Comparison of ENCODE assay signal across 16 cellular contexts in genomic region chr6:145508107-145508506, GRCh38.
DNase-seq lines count a peak whose midpoint lies in the region; ATAC-seq, FAIRE-seq and TF ChIP-seq lines count a peak whose summit lies in the region.
"Had no signal": no experiment of that assay in that cellular context is flagged by ENCODE, and none has a peak within 500 bp of the region (broad histone marks: within the 10 kb centered on the region; RNA-seq: fewer than 3 reads in every experiment).

No MANE protein-coding gene starts in this region.

- H3K36me3 ChIP-seq in GM12878 (ENCODE audit: control insufficient read depth in 2 of 2, insufficient read depth in 2 of 2, low read length in 1 of 2) (no peaks in the 10 kb centered on the region), neural progenitor cell (no peaks in the 10 kb centered on the region)
- H3K36me3 ChIP-seq: SJSA1 had no signal

- H3K27me3 Mint-ChIP-seq in neural progenitor cell (ENCODE audit: insufficient read depth, low read depth) = no peaks in the 10 kb centered on the region

- TF ChIP-seq POLR2A in GM12878 (IDR thresholded peaks at IDR 0.05; ENCODE audit: low read depth, low read length) = no peak

- H2AFZ ChIP-seq in GM12878 (ENCODE audit: control insufficient read depth, low read depth, low read length) (no peak overlapping the region), neural progenitor cell (replicated peaks) (no peak overlapping the region)
- H2AFZ ChIP-seq: GM23248 had no signal

- H3K79me2 ChIP-seq in GM12878 (ENCODE audit: control insufficient read depth, insufficient read depth, low read length) = no peaks in the 10 kb centered on the region
- no peaks in the 10 kb centered on the region for H3K79me2 ChIP-seq in neural progenitor cell (ENCODE audit: low read depth)

- no peak overlapping the region for H3K4me2 ChIP-seq in GM12878 (ENCODE audit: control insufficient read depth, insufficient read depth)
- no peak overlapping the region for H3K4me2 ChIP-seq in neural progenitor cell

- no peak overlapping the region for H3K27ac ChIP-seq in GM12878 (ENCODE audit: control insufficient read depth, insufficient read depth)
- no peak overlapping the region for H3K27ac ChIP-seq in neural progenitor cell
- H3K27ac ChIP-seq: GM23248, SJSA1 had no signal

- H3K9me3 ChIP-seq in GM12878 (replicated peaks; ENCODE audit: control insufficient read depth, insufficient read depth, low read length) (no peaks in the 10 kb centered on the region; the same call in 2 of the 3 replicates), neural progenitor cell (ENCODE audit: low read depth) (no peaks in the 10 kb centered on the region)
- H3K9me3 ChIP-seq: SJSA1 had no signal

- SMC1A ChIA-PET in GM12878 (lab: Charles Lee; ENCODE audit: uncharacterized antibody, unreplicated experiment) = no interaction called here

- H3K27ac Mint-ChIP-seq in neural progenitor cell = no peak overlapping the region
- H3K27ac Mint-ChIP-seq: activated naive CD4-positive, alpha-beta T cell treated with anti-CD3 and anti-CD28 coated beads for 36 hours had no signal

- H3K36me3 Mint-ChIP-seq in neural progenitor cell = no peaks in the 10 kb centered on the region

- no peak overlapping the region for H3K4me3 ChIP-seq in GM12878
- H3K4me3 ChIP-seq in neural progenitor cell = no peak overlapping the region
- H3K4me3 ChIP-seq: GM23248, SJSA1 had no signal

- peak; percentile 45; the same call in 1 of the 2 replicates for TF ChIP-seq RAD21 in GM12878 (IDR thresholded peaks at IDR 0.05; ENCODE audit: insufficient read depth, low read depth, low read length)

- H3K4me1 Mint-ChIP-seq in neural progenitor cell = no peaks in the 10 kb centered on the region
- H3K4me1 Mint-ChIP-seq: neural crest cell had no signal

- POLR2A ChIA-PET in GM12878 (lab: Charles Lee) = no interaction called here

- H3K9me3 Mint-ChIP-seq in neural progenitor cell = peaks cover 20% of the 10 kb centered on the region

- ATAC-seq in GM12878 (peak; percentile 65), HG02623 (IDR thresholded peaks at IDR 0.05; ENCODE audit: unreplicated experiment) (no peak)

- in situ Hi-C loops in GM12878 (cut with MboI) = no loop called here

- H3K9ac ChIP-seq in GM12878 (ENCODE audit: control insufficient read depth, insufficient read depth, low read length) (no peak overlapping the region), neural progenitor cell (no peak overlapping the region)
- H3K9ac ChIP-seq: GM23248 had no signal

- no peaks in the 10 kb centered on the region for H3F3A ChIP-seq in neural progenitor cell (ENCODE audit: low read depth)

- no peak for TF ChIP-seq EP300 in GM12878 (IDR thresholded peaks at IDR 0.05; ENCODE audit: borderline replicate concordance in 1 of 2, control insufficient read depth in 1 of 2, low read depth in 2 of 2, low read length in 2 of 2)

- no peak overlapping the region for H3K4me3 Mint-ChIP-seq in neural progenitor cell
- H3K4me3 Mint-ChIP-seq: activated naive CD4-positive, alpha-beta T cell treated with anti-CD3 and anti-CD28 coated beads for 36 hours; neural crest cell had no signal

- intact Hi-C loops in GM12878 (cut with micrococcal nuclease; ENCODE audit: unreplicated experiment) = no loop called here

- no peak for FAIRE-seq in GM12878 (lab: Jason Lieb, UNC)

- no TSS peak for BruUV-seq in GM12878 (replicated peaks; lab: Mats Ljungman, UMichigan)

- H3K27me3 ChIP-seq in GM12878 (replicated peaks in 1 of 2; ENCODE audit: control insufficient read depth in 2 of 2, insufficient read depth in 2 of 2, low read length in 1 of 2) (no peaks in the 10 kb centered on the region), neural progenitor cell (no peaks in the 10 kb centered on the region)
- H3K27me3 ChIP-seq: SJSA1 had no signal

- H3K4me1 ChIP-seq in GM12878 (ENCODE audit: control insufficient read depth, insufficient read depth, low read length) (no peaks in the 10 kb centered on the region), neural progenitor cell (no peaks in the 10 kb centered on the region)
- H3K4me1 ChIP-seq: SJSA1 had no signal

- WGBS in GM12878 (ENCODE audit: insufficient coverage, insufficient replicate concordance, low lambda C conversion rate, missing lambda C conversion rate) = 0% methylated on average over 1 of the region's 1 CpG

- DNase-seq in DMS53 (lab: John Stamatoyannopoulos, UW) = peak; percentile 29
- no peak for DNase-seq in DMS53 treated with DMSO at 0.1 percent for 48 hours (lab: John Stamatoyannopoulos, UW; ENCODE audit: unreplicated experiment)
- DNase-seq in GM12878 (ENCODE audit: low read depth, low spot score) = no peak
- no peak for DNase-seq in neural progenitor cell (ENCODE audit: low spot score)
- no peak for DNase-seq in NCI-H526 (lab: John Stamatoyannopoulos, UW)
- DNase-seq in SHP77 treated with DMSO at 0.1 percent for 48 hours (lab: John Stamatoyannopoulos, UW) = no peak
- DNase-seq: 8988T; activated naive CD4-positive, alpha-beta T cell treated with anti-CD3 and anti-CD28 coated beads for 36 hours; erythroblast; GM23248; hippocampal formation; NCI-H510A treated with DMSO at 0.1 percent for 48 hours had no signal

- peak; percentile 30; the same call in 1 of the 2 replicates for TF ChIP-seq CTCF in LNCAP (IDR thresholded peaks at IDR 0.05)
- peak in 2 of 3 experiments; percentile 21 to 40; a peak in 2 of 6 replicates for TF ChIP-seq CTCF in GM12878 (IDR thresholded peaks at IDR 0.05 in 2 of 3, conservative IDR thresholded peaks at IDR 0.05 in 1 of 3; ENCODE audit: control insufficient read depth in 2 of 3, extremely low read depth in 1 of 3, insufficient read depth in 1 of 3, low read depth in 3 of 3, low read length in 3 of 3)
- TF ChIP-seq CTCF in neural progenitor cell (IDR thresholded peaks at IDR 0.05) = peak; percentile 12

- CTCF ChIA-PET in GM12878 (lab: Yijun Ruan, JAX) = no interaction called here

- H4K20me1 ChIP-seq in GM12878 (ENCODE audit: control insufficient read depth, insufficient read depth) (no peaks in the 10 kb centered on the region), neural progenitor cell (ENCODE audit: low read depth) (no peaks in the 10 kb centered on the region)

- RAD21 ChIA-PET in GM12878 (lab: Charles Lee; ENCODE audit: unreplicated experiment) = no interaction called here

TF ChIP-seq in GM12878, 131 proteins besides CTCF, POLR2A, EP300 and RAD21:
- TF ChIP-seq FOS (IDR thresholded peaks at IDR 0.05; ENCODE audit: borderline replicate concordance, extremely low read depth, insufficient read length) (no peak), GABPA (IDR thresholded peaks at IDR 0.05; ENCODE audit: low read depth) (no peak), TCF12 (IDR thresholded peaks at IDR 0.05; ENCODE audit: low read depth, low read length) (no peak), ZNF384 (IDR thresholded peaks at IDR 0.05; ENCODE audit: borderline replicate concordance, low read depth, low read length) (no peak), JUND (IDR thresholded peaks at IDR 0.05; ENCODE audit: low read depth, low read length) (no peak), LARP7 (IDR thresholded peaks at IDR 0.05) (no peak)
